ENCODE assay signal across 1 cellular context in the genomic region with DNA sequence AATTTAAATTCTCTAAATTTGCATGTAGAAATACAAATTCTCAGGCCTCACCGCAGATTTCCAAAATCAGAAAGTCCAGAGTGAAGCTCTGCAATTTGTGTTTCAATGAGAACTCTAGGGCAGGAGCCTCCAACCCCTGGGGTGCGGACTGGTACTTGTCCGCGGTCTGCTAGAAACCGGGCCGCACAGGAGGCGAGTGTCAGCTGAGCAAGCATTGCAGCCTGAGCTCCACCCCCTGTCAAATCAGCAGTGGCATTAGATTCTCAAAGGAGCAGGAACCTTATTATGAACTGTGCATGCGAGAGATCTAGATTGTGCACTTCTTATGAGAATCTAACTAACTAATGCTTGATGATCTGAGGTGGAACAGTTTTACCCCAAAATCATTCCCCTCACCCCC.
TF ChIP-seq lines count a peak whose summit lies in the region.

No MANE protein-coding gene starts in this region.

TF ChIP-seq in GM23338, 12 proteins besides CTCF, POLR2A, EP300 and RAD21 (continued from another document):
- TF ChIP-seq REST (IDR thresholded peaks at IDR 0.05; ENCODE audit: unreplicated experiment): no peak
